Comparison of ENCODE assay signal across 14 cellular contexts in genomic region chr5:106739127-106739526, GRCh38.
DNase-seq lines count a peak whose midpoint lies in the region; ATAC-seq, FAIRE-seq and TF ChIP-seq lines count a peak whose summit lies in the region.
"Had no signal": no experiment of that assay in that cellular context is flagged by ENCODE, and none has a peak within 500 bp of the region (broad histone marks: within the 10 kb centered on the region; RNA-seq: fewer than 3 reads in every experiment).

No MANE protein-coding gene starts in this region.

- TF ChIP-seq CTCF in K562 (IDR thresholded peaks at IDR 0.05 in 2 of 3, conservative IDR thresholded peaks at IDR 0.05 in 1 of 3; ENCODE audit: insufficient read depth in 2 of 3, low read depth in 1 of 3, low read length in 3 of 3) (no peak), H9 (conservative IDR thresholded peaks at IDR 0.05) (no peak)

- H3K4me3 Mint-ChIP-seq in stimulated activated naive CD8-positive, alpha-beta T cell treated with anti-CD3 and anti-CD28 coated beads, Interleukin-15, amount 100 ng/mL, for 72 hours = no peak overlapping the region
- H3K4me3 Mint-ChIP-seq in activated CD4-positive, alpha-beta T cell treated with anti-CD3 and anti-CD28 coated beads for 36 hours = no peak overlapping the region
- H3K4me3 Mint-ChIP-seq in H9 = no peak overlapping the region
- H3K4me3 Mint-ChIP-seq: CD14-positive monocyte; CD4-positive, alpha-beta memory T cell had no signal

- no peak overlapping the region for H2BK12ac ChIP-seq in H9 (ENCODE audit: insufficient read length, low read depth, low read length)

- BruUV-seq in K562 (replicated peaks; lab: Mats Ljungman, UMichigan) = no TSS peak

- TF ChIP-seq EP300 in K562 (IDR thresholded peaks at IDR 0.05; ENCODE audit: low read length) = no peak

- no peak overlapping the region for H2BK15ac ChIP-seq in H9 (ENCODE audit: low read depth, low read length)

- H4K8ac ChIP-seq in H9 (replicated peaks; ENCODE audit: insufficient read length, low read depth, low read length) = no peak overlapping the region

- H3K27ac Mint-ChIP-seq in stimulated activated naive CD8-positive, alpha-beta T cell treated with anti-CD3 and anti-CD28 coated beads, Interleukin-15, amount 100 ng/mL, for 72 hours = no peak overlapping the region
- no peak overlapping the region for H3K27ac Mint-ChIP-seq in activated CD4-positive, alpha-beta T cell treated with anti-CD3 and anti-CD28 coated beads for 36 hours
- no peak overlapping the region for H3K27ac Mint-ChIP-seq in H9
- H3K27ac Mint-ChIP-seq: CD14-positive monocyte; CD4-positive, alpha-beta memory T cell had no signal

- ATAC-seq in K562 = no peak
- no peak for ATAC-seq in stimulated activated naive CD8-positive, alpha-beta T cell treated with anti-CD3 and anti-CD28 coated beads, Interleukin-15, amount 100 ng/mL, for 72 hours
- no peak for ATAC-seq in activated CD4-positive, alpha-beta T cell treated with anti-CD3 and anti-CD28 coated beads for 36 hours

- H2BK120ac ChIP-seq in H9 (ENCODE audit: low read depth, low read length, poor library complexity, severe bottlenecking) = no peak overlapping the region

- H3K27me3 ChIP-seq in K562 (ENCODE audit: control insufficient read depth in 2 of 2, insufficient read depth in 2 of 2, low read length in 2 of 2) (no peaks in the 10 kb centered on the region), H9 (ENCODE audit: insufficient read depth, low read length) (no peaks in the 10 kb centered on the region)
- H3K27me3 ChIP-seq: BLaER1 had no signal

- POLR2A ChIA-PET in K562 (lab: Yijun Ruan, JAX) = no interaction called here
- POLR2A ChIA-PET in activated CD4-positive, alpha-beta T cell treated with anti-CD3 and anti-CD28 coated beads for 36 hours (lab: Charles Lee) = no interaction called here

- H3K36me3 ChIP-seq in K562 (ENCODE audit: control insufficient read depth, insufficient read depth, low read length) = no peaks in the 10 kb centered on the region
- H3K36me3 ChIP-seq: BLaER1 had no signal

- H3K27ac ChIP-seq in K562 (ENCODE audit: extremely low read depth, low read depth, low read length) (no peak overlapping the region), H9 (ENCODE audit: insufficient read length, low read depth, low read length) (no peak overlapping the region)
- H3K27ac ChIP-seq: BLaER1 had no signal

- no peak overlapping the region for H2AK5ac ChIP-seq in H9 (ENCODE audit: insufficient read length, low read length)

- TF ChIP-seq RAD21 in K562 (CRISPR knock-in tag; conservative IDR thresholded peaks at IDR 0.05 in 1 of 2, IDR thresholded peaks at IDR 0.05 in 1 of 2) = no peak

- H2BK20ac ChIP-seq in H9 (ENCODE audit: low read depth, low read length, poor library complexity, severe bottlenecking) = no peak overlapping the region

- H3K36me3 Mint-ChIP-seq in activated CD4-positive, alpha-beta T cell treated with anti-CD3 and anti-CD28 coated beads for 36 hours (ENCODE audit: low read depth) = no peaks in the 10 kb centered on the region
- peaks cover 4 to 14% (median 5%) of the 10 kb centered on the region in 3 experiments; a peak in 5 of 7 replicates for H3K36me3 Mint-ChIP-seq in H9 (ENCODE audit: insufficient read depth in 1 of 3, low read depth in 3 of 3)
- H3K36me3 Mint-ChIP-seq: CD14-positive monocyte; CD4-positive, alpha-beta memory T cell had no signal

- TF ChIP-seq POLR2A in K562 (conservative IDR thresholded peaks at IDR 0.05) = no peak

- in situ Hi-C loops in K562 (cut with MboI) = no loop called here

- CTCF ChIA-PET in K562 (lab: Yijun Ruan, JAX; ENCODE audit: low intra/inter-chr PET ratio) = no interaction called here
- CTCF ChIA-PET in activated CD4-positive, alpha-beta T cell treated with anti-CD3 and anti-CD28 coated beads for 36 hours (lab: Charles Lee) = interaction anchor here (0.6 kb wide), 1 partner anchor 792 kb away, joined by 3 read pairs; no protein-coding TSS in a partner anchor

- DNase-seq in K562 (ENCODE audit: extremely low read depth in 1 of 4, low spot score in 3 of 4) = no peak
- DNase-seq in stimulated activated naive CD8-positive, alpha-beta T cell treated with anti-CD3 and anti-CD28 coated beads, Interleukin-15, amount 100 ng/mL, for 72 hours = no peak
- DNase-seq in activated CD4-positive, alpha-beta T cell treated with anti-CD3 and anti-CD28 coated beads for 36 hours = no peak
- DNase-seq in H9 = no peak
- DNase-seq: CD4-positive, alpha-beta memory T cell; DMS153; DMS79; GF-D8; GOT3; H7 had no signal

- H3K23me2 ChIP-seq in H9 (ENCODE audit: insufficient read length, low read depth, low read length, poor library complexity, severe bottlenecking) = no peaks in the 10 kb centered on the region

- H3K4me1 ChIP-seq in K562 (replicated peaks in 1 of 2; ENCODE audit: control insufficient read depth in 2 of 2, insufficient read depth in 2 of 2, low read length in 2 of 2) (no peaks in the 10 kb centered on the region), H9 (ENCODE audit: insufficient read depth, low read length) (no peaks in the 10 kb centered on the region)
- H3K4me1 ChIP-seq: BLaER1 had no signal

- H3K14ac ChIP-seq in H9 (ENCODE audit: insufficient read depth, low read length) = no peak overlapping the region

- no peak overlapping the region for H3K18ac ChIP-seq in H9 (ENCODE audit: insufficient read length, low read depth, low read length)

- no peak overlapping the region for H3K23ac ChIP-seq in H9 (ENCODE audit: insufficient read length, low read depth, low read length)

- 0% methylated on average over 2 of the region's 2 CpGs for WGBS in K562 (ENCODE audit: insufficient coverage, low coverage, missing lambda C conversion rate)
- WGBS in H9 (ENCODE audit: extremely low coverage, insufficient read length, low lambda C conversion rate) = no CpG with 5 or more reads among the region's 2 CpGs

- H3K79me2 ChIP-seq in K562 (ENCODE audit: control insufficient read depth, insufficient read depth, low read length) (no peaks in the 10 kb centered on the region), H9 (ENCODE audit: insufficient read depth, low read length) (no peaks in the 10 kb centered on the region)

- no peaks in the 10 kb centered on the region for H4K20me1 ChIP-seq in K562 (replicated peaks; ENCODE audit: control insufficient read depth, insufficient read depth, low read length)
- H4K20me1 ChIP-seq in H9 (ENCODE audit: control insufficient read depth, insufficient read depth, insufficient read length) = no peaks in the 10 kb centered on the region
- H4K20me1 ChIP-seq: BLaER1 had no signal

- intact Hi-C loops in K562 (cut with micrococcal nuclease) = no loop called here
- intact Hi-C loops in activated CD4-positive, alpha-beta T cell treated with anti-CD3 and anti-CD28 coated beads for 36 hours (cut with DNase I, micrococcal nuclease) = no loop called here

- no peak overlapping the region for H4K5ac ChIP-seq in H9 (ENCODE audit: insufficient read length, low read depth, low read length)

- no peak overlapping the region for H2BK5ac ChIP-seq in H9 (ENCODE audit: insufficient read length, low read length)

- peak; percentile 68 for FAIRE-seq in G401.6 (lab: Jason Lieb, UNC)
- no peak for FAIRE-seq in K562 (lab: Jason Lieb, UNC)
- FAIRE-seq in islet of Langerhans (lab: Jason Lieb, UNC) = peak; percentile 24

- no peak overlapping the region for H3K9ac ChIP-seq in K562 (ENCODE audit: insufficient read depth in 1 of 2, low read depth in 2 of 2, low read length in 2 of 2)
- no peak overlapping the region for H3K9ac ChIP-seq in H9 (ENCODE audit: extremely low read depth, insufficient read length, low read length)
- H3K9ac ChIP-seq: BLaER1 had no signal

- H3K9me3 ChIP-seq in K562 (replicated peaks; ENCODE audit: control insufficient read depth, insufficient read depth, low read depth, low read length) (no peaks in the 10 kb centered on the region), H9 (ENCODE audit: control insufficient read depth, low read depth, low read length) (no peaks in the 10 kb centered on the region)

- no peaks in the 10 kb centered on the region for H3K27me3 Mint-ChIP-seq in stimulated activated naive CD8-positive, alpha-beta T cell treated with anti-CD3 and anti-CD28 coated beads, Interleukin-15, amount 100 ng/mL, for 72 hours
- no peaks in the 10 kb centered on the region for H3K27me3 Mint-ChIP-seq in activated CD4-positive, alpha-beta T cell treated with anti-CD3 and anti-CD28 coated beads for 36 hours
- no peaks in the 10 kb centered on the region; the same call in 1 of the 2 replicates for H3K27me3 Mint-ChIP-seq in H9 (ENCODE audit: low read depth)
- H3K27me3 Mint-ChIP-seq: CD4-positive, alpha-beta memory T cell had no signal

- H3K56ac ChIP-seq in H9 (ENCODE audit: insufficient read length, low read depth, low read length) = no peak overlapping the region

- H2AFZ ChIP-seq in K562 (ENCODE audit: low read depth, low read length) (no peak overlapping the region), H9 (ENCODE audit: low read length) (no peak overlapping the region)

- no peaks in the 10 kb centered on the region for H3K4me1 Mint-ChIP-seq in stimulated activated naive CD8-positive, alpha-beta T cell treated with anti-CD3 and anti-CD28 coated beads, Interleukin-15, amount 100 ng/mL, for 72 hours
- no peaks in the 10 kb centered on the region for H3K4me1 Mint-ChIP-seq in activated CD4-positive, alpha-beta T cell treated with anti-CD3 and anti-CD28 coated beads for 36 hours
- peaks cover 12 to 13% of the 10 kb centered on the region in 2 experiments for H3K4me1 Mint-ChIP-seq in H9
- H3K4me1 Mint-ChIP-seq: CD14-positive monocyte; CD4-positive, alpha-beta memory T cell had no signal

- H3K4me2 ChIP-seq in K562 (ENCODE audit: insufficient read depth, low read length) (no peak overlapping the region), H9 (ENCODE audit: insufficient read depth, insufficient read length, low read length) (no peak overlapping the region)
- H3K4me2 ChIP-seq: BLaER1 had no signal

- no peak overlapping the region for H3K4me3 ChIP-seq in K562
- H3K4me3 ChIP-seq: BLaER1 had no signal

- H3K9me3 Mint-ChIP-seq in stimulated activated naive CD8-positive, alpha-beta T cell treated with anti-CD3 and anti-CD28 coated beads, Interleukin-15, amount 100 ng/mL, for 72 hours = peaks cover 14 to 18% of the 10 kb centered on the region in 2 donors
- H3K9me3 Mint-ChIP-seq in activated CD4-positive, alpha-beta T cell treated with anti-CD3 and anti-CD28 coated beads for 36 hours (ENCODE audit: low read depth) = peaks cover 4% of the 10 kb centered on the region
- peaks cover 16 to 18% of the 10 kb centered on the region in 2 experiments; a peak in 4 of 5 replicates for H3K9me3 Mint-ChIP-seq in H9

- no peak overlapping the region for H3K4ac ChIP-seq in H9 (ENCODE audit: low read depth, low read length)

- no peaks in the 10 kb centered on the region for H3K79me1 ChIP-seq in H9 (ENCODE audit: insufficient read depth, low read depth, low read length, poor library complexity, severe bottlenecking)

- H3T11ph ChIP-seq in H9 (ENCODE audit: low read length) = no peak overlapping the region

- no peaks in the 10 kb centered on the region for H3K9me1 ChIP-seq in K562 (ENCODE audit: control insufficient read depth, insufficient read depth, low read length)

- H4K91ac ChIP-seq in H9 (ENCODE audit: insufficient read length, low read depth, low read length) = no peak overlapping the region

TF ChIP-seq in K562, 482 proteins besides CTCF, POLR2A, EP300 and RAD21 (continues in another document):
- TF ChIP-seq MAFF (IDR thresholded peaks at IDR 0.05; ENCODE audit: low read length) = peak; percentile 10; the same call in 1 of the 2 replicates
- TF ChIP-seq ZNF316 (IDR thresholded peaks at IDR 0.05) = peak; percentile 82
- TF ChIP-seq MAFG (tag; conservative IDR thresholded peaks at IDR 0.05) = 0 out of 2 replicates have a peak, but pooled peaks have one; percentile 38
- TF ChIP-seq BCOR (IDR thresholded peaks at IDR 0.05) = no peak
